32 cellular contexts compared by ENCODE assay signal in genomic region chr5:4182144-4182543, GRCh38.
DNase-seq lines count a peak whose midpoint lies in the region; ATAC-seq and TF ChIP-seq lines count a peak whose summit lies in the region.
"Had no signal": no experiment of that assay in that cellular context is flagged by ENCODE, and none has a peak within 500 bp of the region (broad histone marks: within the 10 kb centered on the region; RNA-seq: fewer than 3 reads in every experiment).

No MANE protein-coding gene starts in this region.

- peaks cover 9% of the 10 kb centered on the region for H3K9me3 Mint-ChIP-seq in activated CD4-positive, alpha-beta T cell treated with anti-CD3 and anti-CD28 coated beads, Interleukin-2, amount 10 ng/mL, durations not matched to agents 24 days and 14 days

- WGBS in neuronal stem cell (ENCODE audit: extremely low coverage in 2 of 2, insufficient read length in 2 of 2, insufficient replicate concordance in 1 of 2), 2 donors: no CpG with 5 or more reads among the region's 5 CpGs

- ATAC-seq in DND-41 (ENCODE audit: insufficient read depth, low read depth): peak; percentile 80
- ATAC-seq: A549; CD8-positive, alpha-beta T cell had no signal

- H2BK15ac ChIP-seq in neuronal stem cell (ENCODE audit: low read length): no peak overlapping the region

- H3K14ac ChIP-seq in neuronal stem cell (ENCODE audit: low read length): no peak overlapping the region

- H3K4me3 ChIP-seq in DND-41 (ENCODE audit: low read depth in 1 of 2, low read length in 2 of 2) (no peak overlapping the region), neuronal stem cell (ENCODE audit: low read length in 2 of 2) (no peak overlapping the region)
- H3K4me3 ChIP-seq: A549; BLaER1; BLaER1 treated with 17β-estradiol and CSF1 and Interleukin-3, amounts not matched to agents 10 nM and 100 nM had no signal

- H4K91ac ChIP-seq in neuronal stem cell (ENCODE audit: low read depth, low read length, poor library complexity): no peak overlapping the region

- H3K79me2 ChIP-seq in DND-41 (ENCODE audit: insufficient read depth, low read length): no peaks in the 10 kb centered on the region

- H3K27me3 Mint-ChIP-seq in activated CD4-positive, alpha-beta T cell treated with anti-CD3 and anti-CD28 coated beads, Interleukin-2, amount 10 ng/mL, durations not matched to agents 24 days and 14 days: no peaks in the 10 kb centered on the region
- H3K27me3 Mint-ChIP-seq: B cell; CD4-positive, alpha-beta memory T cell; CD4-positive, alpha-beta T cell; CD4-positive, CD25-positive, alpha-beta regulatory T cell; CD8-positive, alpha-beta memory T cell had no signal

- H3K9me3 ChIP-seq in DND-41 (ENCODE audit: insufficient read depth, low read length, severe bottlenecking) (peaks cover 26% of the 10 kb centered on the region), neuronal stem cell (replicated peaks in 1 of 2; ENCODE audit: control insufficient read depth in 2 of 2, insufficient read depth in 1 of 2, low read depth in 1 of 2, low read length in 2 of 2) (peaks cover 1 to 6% of the 10 kb centered on the region in 2 donors)
- H3K9me3 ChIP-seq: BE2C, Caco-2 had no signal

- H2BK5ac ChIP-seq in neuronal stem cell (ENCODE audit: low read length): no peak overlapping the region

- H3K23ac ChIP-seq in neuronal stem cell (ENCODE audit: low read depth, low read length, poor library complexity): no peak overlapping the region

- H3K4me3 Mint-ChIP-seq in activated CD4-positive, alpha-beta T cell treated with anti-CD3 and anti-CD28 coated beads, Interleukin-2, amount 10 ng/mL, durations not matched to agents 24 days and 14 days: no peak overlapping the region
- H3K4me3 Mint-ChIP-seq: B cell; CD14-positive monocyte; CD4-positive, alpha-beta memory T cell; CD4-positive, alpha-beta T cell; CD4-positive, CD25-positive, alpha-beta regulatory T cell; CD8-positive, alpha-beta memory T cell; CD8-positive, alpha-beta T cell had no signal

- H3K36me3 ChIP-seq in DND-41 (ENCODE audit: insufficient read depth, low read length): no peaks in the 10 kb centered on the region
- H3K36me3 ChIP-seq in neuronal stem cell (replicated peaks in 1 of 2; ENCODE audit: control insufficient read depth in 2 of 2, insufficient read depth in 2 of 2, low read length in 2 of 2): no peaks in the 10 kb centered on the region
- H3K36me3 ChIP-seq: BE2C; BLaER1; BLaER1 treated with 17β-estradiol and CSF1 and Interleukin-3, amounts not matched to agents 10 nM and 100 nM had no signal

- intact Hi-C loops in activated CD4-positive, alpha-beta T cell treated with anti-CD3 and anti-CD28 coated beads, Interleukin-2, amount 10 ng/mL, durations not matched to agents 24 days and 14 days (cut with micrococcal nuclease): no loop called here

- H3K27me3 ChIP-seq in DND-41 (ENCODE audit: insufficient read depth, low read length, poor library complexity) (no peaks in the 10 kb centered on the region), neuronal stem cell (ENCODE audit: control insufficient read depth in 3 of 3, insufficient read depth in 3 of 3, low read depth in 1 of 3, low read length in 3 of 3) (no peaks in the 10 kb centered on the region)
- H3K27me3 ChIP-seq: BE2C; BLaER1; BLaER1 treated with 17β-estradiol and CSF1 and Interleukin-3, amounts not matched to agents 10 nM and 100 nM had no signal

- no peak overlapping the region for H3K9ac ChIP-seq in DND-41 (ENCODE audit: low read depth, low read length)
- peak overlapping the region; percentile 12 for H3K9ac ChIP-seq in neuronal stem cell (ENCODE audit: low read depth, low read length, poor library complexity)
- H3K9ac ChIP-seq: BLaER1; BLaER1 treated with 17β-estradiol and CSF1 and Interleukin-3, amounts not matched to agents 10 nM and 100 nM had no signal

- H3K36me3 Mint-ChIP-seq in activated CD4-positive, alpha-beta T cell treated with anti-CD3 and anti-CD28 coated beads, Interleukin-2, amount 10 ng/mL, durations not matched to agents 24 days and 14 days (ENCODE audit: low read depth): no peaks in the 10 kb centered on the region
- H3K36me3 Mint-ChIP-seq: CD14-positive monocyte; CD4-positive, alpha-beta memory T cell; CD4-positive, CD25-positive, alpha-beta regulatory T cell; CD8-positive, alpha-beta memory T cell; CD8-positive, alpha-beta T cell had no signal

- DNase-seq in activated CD4-positive, alpha-beta T cell treated with anti-CD3 and anti-CD28 coated beads, Interleukin-2, amount 10 ng/mL, durations not matched to agents 24 days and 14 days: peak; percentile 29
- no peak for DNase-seq in activated CD4-positive, alpha-beta T cell treated with anti-CD3 and anti-CD28 coated beads for 48 hours
- peak; percentile 64 for DNase-seq in DND-41
- no peak for DNase-seq in neuronal stem cell (ENCODE audit: low spot score)
- no peak for DNase-seq in middle frontal gyrus (ENCODE audit: extremely low spot score, low spot score)
- no peak for DNase-seq in amygdala (lab: John Stamatoyannopoulos, UW)
- DNase-seq: 8988T; ACHN; AML-193; BE2C; C1 segment of cervical spinal cord; Caco-2; Calu3; CD4-positive, alpha-beta memory T cell; CD4-positive, alpha-beta T cell; CD4-positive, CD25-positive, alpha-beta regulatory T cell; CD8-positive, alpha-beta memory T cell; CD8-positive, alpha-beta T cell; COR-L47; DMS 273 treated with DMSO at 0.1 percent for 48 hours; DMS153; DMS53; DMS79; DMS79 treated with DMSO at 0.1 percent for 48 hours; EL had no signal

- H3K79me1 ChIP-seq in neuronal stem cell (ENCODE audit: low read depth, low read length): no peaks in the 10 kb centered on the region

- H2BK12ac ChIP-seq in neuronal stem cell (ENCODE audit: low read length): no peak overlapping the region

- H2AK5ac ChIP-seq in neuronal stem cell (ENCODE audit: low read depth, low read length): no peak overlapping the region

- no peak for TF ChIP-seq CTCF in DND-41 (IDR thresholded peaks at IDR 0.05; ENCODE audit: borderline replicate concordance, extremely low read depth, low read length, poor library complexity, severe bottlenecking)

- H2BK120ac ChIP-seq in neuronal stem cell (ENCODE audit: low read depth, low read length): no peak overlapping the region

- H3K4me1 ChIP-seq in DND-41 (ENCODE audit: insufficient read depth, low read length): peaks cover 11% of the 10 kb centered on the region
- H3K4me1 ChIP-seq in neuronal stem cell (ENCODE audit: control insufficient read depth in 2 of 2, insufficient read depth in 1 of 2, low read depth in 1 of 2, low read length in 2 of 2): no peaks in the 10 kb centered on the region
- H3K4me1 ChIP-seq: A549, BE2C, BLaER1, Caco-2 had no signal

- H3K27ac ChIP-seq in DND-41 (ENCODE audit: low read length) (peak overlapping the region; percentile 5), neuronal stem cell (replicated peaks; ENCODE audit: low read length) (no peak overlapping the region)
- H3K27ac ChIP-seq: 22Rv1; A549; BLaER1; BLaER1 treated with 17β-estradiol and CSF1 and Interleukin-3, amounts not matched to agents 10 nM and 100 nM; C4-2B had no signal

- no peaks in the 10 kb centered on the region for H3K4me1 Mint-ChIP-seq in activated CD4-positive, alpha-beta T cell treated with anti-CD3 and anti-CD28 coated beads, Interleukin-2, amount 10 ng/mL, durations not matched to agents 24 days and 14 days
- H3K4me1 Mint-ChIP-seq: B cell; CD4-positive, alpha-beta memory T cell had no signal

- H2AFZ ChIP-seq in DND-41 (ENCODE audit: low read depth, low read length): no peak overlapping the region
- no peak overlapping the region for H2AFZ ChIP-seq in neuronal stem cell (ENCODE audit: low read length)

- H3K18ac ChIP-seq in neuronal stem cell (ENCODE audit: low read length): no peak overlapping the region

- H3K4me2 ChIP-seq in DND-41 (ENCODE audit: insufficient read depth, low read length) (no peak overlapping the region), neuronal stem cell (ENCODE audit: insufficient read depth, low read length, poor library complexity, severe bottlenecking) (no peak overlapping the region)
- H3K4me2 ChIP-seq: A549, BLaER1 had no signal

- H3K27ac Mint-ChIP-seq in activated CD4-positive, alpha-beta T cell treated with anti-CD3 and anti-CD28 coated beads, Interleukin-2, amount 10 ng/mL, durations not matched to agents 24 days and 14 days: no peak overlapping the region
- H3K27ac Mint-ChIP-seq: B cell; CD4-positive, alpha-beta memory T cell; CD4-positive, alpha-beta T cell; CD4-positive, CD25-positive, alpha-beta regulatory T cell; CD8-positive, alpha-beta memory T cell; CD8-positive, alpha-beta T cell had no signal

- H4K8ac ChIP-seq in neuronal stem cell (ENCODE audit: low read depth, low read length): no peak overlapping the region

- H4K20me1 ChIP-seq in DND-41 (ENCODE audit: insufficient read depth, low read length): no peaks in the 10 kb centered on the region
- H4K20me1 ChIP-seq: BLaER1; BLaER1 treated with 17β-estradiol and CSF1 and Interleukin-3, amounts not matched to agents 10 nM and 100 nM had no signal

- no peak overlapping the region for H3K4ac ChIP-seq in neuronal stem cell (ENCODE audit: low read length)

Comparison
In these comparisons a context has a peak if more than half of its experiments do, and no peak if none do; other contexts are left out.
1. DNase-seq: peak in activated CD4-positive, alpha-beta T cell treated with anti-CD3 and anti-CD28 coated beads, Interleukin-2, amount 10 ng/mL, durations not matched to agents 24 days and 14 days (single experiment) and DND-41 (single experiment); none in activated CD4-positive, alpha-beta T cell treated with anti-CD3 and anti-CD28 coated beads for 48 hours (single experiment), neuronal stem cell (single experiment), middle frontal gyrus (single experiment) and amygdala (0 of 56).